Comparison of ENCODE assay signal across 8 cellular contexts in the genomic region with DNA sequence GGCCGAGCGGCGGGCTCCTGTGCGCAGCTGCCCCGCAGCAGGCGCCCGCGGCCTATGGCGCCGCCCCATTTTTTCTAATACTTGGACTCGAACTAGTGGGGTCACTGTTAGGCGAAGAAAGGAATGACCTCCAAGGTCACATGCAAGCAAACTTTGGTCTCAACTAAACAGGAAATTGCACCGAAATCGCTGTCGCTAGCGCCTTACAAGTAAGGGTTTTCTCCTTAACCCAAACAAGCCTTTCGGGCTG. TPM values are rescaled to one million over a fixed set of nuclear protein-coding genes. Genes with fewer than 3 reads are reported as not detected.
DNase-seq lines count a peak whose midpoint lies in the region; ATAC-seq, FAIRE-seq and TF ChIP-seq lines count a peak whose summit lies in the region.

No MANE protein-coding gene starts in this region.

- H3K36me3 ChIP-seq in K562 (ENCODE audit: control insufficient read depth, insufficient read depth, low read length) (no peaks in the 10 kb centered on the region), iPS-15b (ENCODE audit: control insufficient read depth, insufficient read depth, low read length) (no peaks in the 10 kb centered on the region), skeletal muscle tissue (ENCODE audit: control insufficient read depth in 3 of 3, insufficient read depth in 3 of 3, low read length in 3 of 3) (no peaks in the 10 kb centered on the region)

- peak overlapping the region; percentile 88 for H3K27ac ChIP-seq in K562 (ENCODE audit: extremely low read depth, low read depth, low read length)
- peak overlapping the region; percentile 93 for H3K27ac ChIP-seq in skeletal muscle tissue (ENCODE audit: low read depth, low read length)

- H3K4me3 ChIP-seq in GM12864 (ENCODE audit: low read depth, low read length) (peak overlapping the region; percentile 71), K562 (peak overlapping the region; percentile 62), iPS-15b (ENCODE audit: low read depth, low read length) (peak overlapping the region; percentile 91), skeletal muscle tissue (ENCODE audit: low read length in 3 of 3) (peak overlapping the region; percentile 84 to 94 (median 88))

- POLR2A ChIA-PET in K562 (lab: Yijun Ruan, JAX), result interaction anchor here (0.9 to 1.9 kb wide), 2 partner anchors 9 to 19 kb away, joined by 3 to 5 read pairs; no protein-coding TSS in a partner anchor

- peak; percentile 23 for ATAC-seq in HG02798 (IDR thresholded peaks at IDR 0.05; ENCODE audit: poor library complexity, unreplicated experiment)
- peak; percentile 58 for ATAC-seq in K562

- H2AFZ ChIP-seq in K562 (ENCODE audit: low read depth, low read length), result peak overlapping the region; percentile 96

- TF ChIP-seq POLR2A in K562 (conservative IDR thresholded peaks at IDR 0.05), result no peak

- FAIRE-seq in K562 (lab: Jason Lieb, UNC), result no peak

- H3K27me3 ChIP-seq in K562 (ENCODE audit: control insufficient read depth in 2 of 2, insufficient read depth in 2 of 2, low read length in 2 of 2) (no peaks in the 10 kb centered on the region), iPS-15b (ENCODE audit: control insufficient read depth, insufficient read depth, low read length) (no peaks in the 10 kb centered on the region), skeletal muscle tissue (ENCODE audit: control insufficient read depth in 3 of 3, insufficient read depth in 3 of 3, low read length in 3 of 3) (no peaks in the 10 kb centered on the region)

- DNase-seq in ACHN (peak; percentile 3), GM12864 (ENCODE audit: low read depth) (no peak), NCI-H2196 treated with DMSO at 0.1 percent for 48 hours (lab: John Stamatoyannopoulos, UW; ENCODE audit: unreplicated experiment) (peak; percentile 16), K562 (ENCODE audit: extremely low read depth in 1 of 4, low spot score in 3 of 4) (peak; percentile 17 to 48 (median 24)), NCI-H226 (no peak)

- peaks cover 10% of the 10 kb centered on the region; the same call in 2 of the 3 replicates for H3K79me2 ChIP-seq in K562 (ENCODE audit: control insufficient read depth, insufficient read depth, low read length)

- in situ Hi-C loops in ACHN (cut with HindIII; ENCODE audit: low pct_ligation_motif_present, low pct_unique_long_range_greater_than_20kb, low sequenced_read_pairs) (no loop called here), K562 (cut with MboI) (no loop called here)

- TF ChIP-seq CTCF in GM12864 (IDR thresholded peaks at IDR 0.05; ENCODE audit: low read depth, low read length, missing control alignments) (no peak), K562 (IDR thresholded peaks at IDR 0.05 in 2 of 3, conservative IDR thresholded peaks at IDR 0.05 in 1 of 3; ENCODE audit: insufficient read depth in 2 of 3, low read depth in 1 of 3, low read length in 3 of 3) (no peak)

- H3K4me1 ChIP-seq in K562 (replicated peaks in 1 of 2; ENCODE audit: control insufficient read depth in 2 of 2, insufficient read depth in 2 of 2, low read length in 2 of 2) (peaks cover 8 to 21% of the 10 kb centered on the region in 2 experiments; a peak in 4 of 5 replicates), iPS-15b (ENCODE audit: control insufficient read depth, insufficient read depth, low read length) (peaks cover 14% of the 10 kb centered on the region), skeletal muscle tissue (ENCODE audit: control insufficient read depth in 3 of 3, insufficient read depth in 3 of 3, low read length in 3 of 3) (peaks cover 12 to 21% (median 15%) of the 10 kb centered on the region in 3 donors)

- no peaks in the 10 kb centered on the region for H4K20me1 ChIP-seq in K562 (replicated peaks; ENCODE audit: control insufficient read depth, insufficient read depth, low read length)

- no peak for TF ChIP-seq RAD21 in K562 (CRISPR knock-in tag; conservative IDR thresholded peaks at IDR 0.05 in 1 of 2, IDR thresholded peaks at IDR 0.05 in 1 of 2)

- TF ChIP-seq EP300 in K562 (IDR thresholded peaks at IDR 0.05; ENCODE audit: low read length), result no peak

- 2% methylated on average over 17 of the region's 17 CpGs for WGBS in K562 (ENCODE audit: insufficient coverage, low coverage, missing lambda C conversion rate)

- no peaks in the 10 kb centered on the region for H3K9me1 ChIP-seq in K562 (ENCODE audit: control insufficient read depth, insufficient read depth, low read length)

- peak overlapping the region; percentile 86 to 92 for H3K9ac ChIP-seq in K562 (ENCODE audit: insufficient read depth in 1 of 2, low read depth in 2 of 2, low read length in 2 of 2)
- peak overlapping the region; percentile 90 for H3K9ac ChIP-seq in iPS-15b (ENCODE audit: low read depth, low read length)
- H3K9ac ChIP-seq in skeletal muscle tissue (ENCODE audit: low read depth in 1 of 3, low read length in 3 of 3), result peak overlapping the region; percentile 79 to 92 (median 91)

- peak overlapping the region; percentile 88 for H3K4me2 ChIP-seq in K562 (ENCODE audit: insufficient read depth, low read length)

- H3K9me3 ChIP-seq in K562 (replicated peaks; ENCODE audit: control insufficient read depth, insufficient read depth, low read depth, low read length), result no peaks in the 10 kb centered on the region; the same call in 1 of the 2 replicates
- peaks cover 9% of the 10 kb centered on the region for H3K9me3 ChIP-seq in iPS-15b (ENCODE audit: control insufficient read depth, insufficient read depth, low read length)
- peaks cover 0 to 3% (median 0%) of the 10 kb centered on the region in 3 donors for H3K9me3 ChIP-seq in skeletal muscle tissue (ENCODE audit: control insufficient read depth in 3 of 3, low read length in 3 of 3)

- BruUV-seq in K562 (replicated peaks; lab: Mats Ljungman, UMichigan), result no TSS peak

- CTCF ChIA-PET in K562 (lab: Yijun Ruan, JAX; ENCODE audit: low intra/inter-chr PET ratio), result no interaction called here

- intact Hi-C loops in K562 (cut with micrococcal nuclease), result no loop called here

TF ChIP-seq in K562, 482 proteins besides CTCF, POLR2A, EP300 and RAD21 (continues in another document):
- TF ChIP-seq SLC30A9 (CRISPR knock-in tag; IDR thresholded peaks at IDR 0.05) (no peak), ESRRA (IDR thresholded peaks at IDR 0.05; ENCODE audit: borderline replicate concordance, low read depth) (peak; percentile 81), BCOR (IDR thresholded peaks at IDR 0.05) (no peak), U2AF1 (optimal IDR thresholded peaks at IDR 0.05; ENCODE audit: low read depth, low read length) (no peak), TBP (optimal IDR thresholded peaks at IDR 0.05; ENCODE audit: low read depth, low read length) (no peak), RUNX1 (IDR thresholded peaks at IDR 0.05; ENCODE audit: low read depth) (no peak), L3MBTL2 (IDR thresholded peaks at IDR 0.05) (0 out of 2 replicates have a peak, but pooled peaks have one; percentile 22), FOXK2 (conservative IDR thresholded peaks at IDR 0.05 in 1 of 2, IDR thresholded peaks at IDR 0.05 in 1 of 2; ENCODE audit: low read depth in 2 of 2) (no peak)
- TF ChIP-seq, protein P1, sequence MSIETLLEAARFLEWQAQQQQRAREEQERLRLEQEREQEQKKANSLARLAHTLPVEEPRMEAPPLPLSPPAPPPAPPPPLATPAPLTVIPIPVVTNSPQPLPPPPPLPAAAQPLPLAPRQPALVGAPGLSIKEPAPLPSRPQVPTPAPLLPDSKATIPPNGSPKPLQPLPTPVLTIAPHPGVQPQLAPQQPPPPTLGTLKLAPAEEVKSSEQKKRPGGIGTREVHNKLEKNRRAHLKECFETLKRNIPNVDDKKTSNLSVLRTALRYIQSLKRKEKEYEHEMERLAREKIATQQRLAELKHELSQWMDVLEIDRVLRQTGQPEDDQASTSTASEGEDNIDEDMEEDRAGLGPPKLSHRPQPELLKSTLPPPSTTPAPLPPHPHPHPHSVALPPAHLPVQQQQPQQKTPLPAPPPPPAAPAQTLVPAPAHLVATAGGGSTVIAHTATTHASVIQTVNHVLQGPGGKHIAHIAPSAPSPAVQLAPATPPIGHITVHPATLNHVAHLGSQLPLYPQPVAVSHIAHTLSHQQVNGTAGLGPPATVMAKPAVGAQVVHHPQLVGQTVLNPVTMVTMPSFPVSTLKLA (conservative IDR thresholded peaks at IDR 0.05), result 0 out of 4 replicates have a peak, but pooled peaks of 1 of the 2 experiments have one; percentile 15

RNA-seq across cellular contexts. Expression of a gene that starts 0.3 kb away (rescaled TPM):
- 2.3 and 7.6 TPM in 2 replicates for total RNA-seq in K562 (2011; cell fraction: chromatin; rRNA removed; ENCODE audit: low replicate concordance)
- total RNA-seq in K562 (2011; cell fraction: nucleolus; rRNA removed), result 2.2 and 4.6 TPM in 2 replicates
- 5.1 and 8.6 TPM in 2 replicates for total RNA-seq in K562 (2011; cell fraction: nucleoplasm; rRNA removed)
- 15.6 and 17.6 TPM in 2 replicates for total RNA-seq in K562 (2014; rRNA removed)
- total RNA-seq in K562 (2014; rRNA removed; fragmentation: Illumina TruSeq; extraction: Trizol), result 26.6 and 28.4 TPM in 2 replicates
- total RNA-seq in K562 (2015; rRNA removed; fragmentation: Illumina TruSeq; extraction: Trizol), result 21.4 and 22.3 TPM in 2 replicates
- total RNA-seq in K562 (2021), result 21.5 and 22.4 TPM in 2 replicates
- polyA plus RNA-seq in K562 (2011; rRNA removed), result 13.2 and 13.3 TPM in 2 replicates
- polyA plus RNA-seq in K562 (2011; cell fraction: cytosol; rRNA removed), result 4.1 and 11.4 TPM in 2 replicates
- 4.7 and 7.5 TPM in 2 replicates for polyA plus RNA-seq in K562 (2011; cell fraction: nucleus; rRNA removed)
- 27.9 and 45.3 TPM in 2 replicates for polyA plus RNA-seq in K562 (2012)
- 17.6 and 23.3 TPM in 2 replicates for polyA plus RNA-seq in K562 (2014; fragmentation: Illumina TruSeq; extraction: Trizol)
- 10 to 100 TPM; 21.7 to 31.5 TPM for polyA plus RNA-seq in K562 (2014; fragmentation: Nextera tagmentation; extraction: Ambion mirVana)
- 13.2 and 15.0 TPM in 2 replicates for polyA plus RNA-seq in K562 (2014; rRNA removed)
- polyA minus RNA-seq in K562 (2011; rRNA and poly(A)+ RNA removed), result 15.6 and 18.9 TPM in 2 replicates
- 4.8 and 5.5 TPM in 2 replicates for polyA minus RNA-seq in K562 (2011; cell fraction: cytosol; rRNA and poly(A)+ RNA removed)
- 1.5 and 3.8 TPM in 2 replicates for polyA minus RNA-seq in K562 (2011; cell fraction: nucleus; rRNA and poly(A)+ RNA removed)
- total RNA-seq in skeletal muscle tissue, result 77.2 TPM

Comparison
In these comparisons a context has a peak if more than half of its experiments do, and no peak if none do; other contexts are left out.
1. DNase-seq: peak in ACHN (single experiment), NCI-H2196 treated with DMSO at 0.1 percent for 48 hours (single experiment) and K562 (4 of 4); none in GM12864 (single experiment) and NCI-H226 (single experiment).
2. Peak in every context shown above with its lines, with median percentiles within 50 percentile points of each other: H3K4me3 ChIP-seq and H3K9ac ChIP-seq.